ENCODE assay signal across 9 cellular contexts in the genomic region with DNA sequence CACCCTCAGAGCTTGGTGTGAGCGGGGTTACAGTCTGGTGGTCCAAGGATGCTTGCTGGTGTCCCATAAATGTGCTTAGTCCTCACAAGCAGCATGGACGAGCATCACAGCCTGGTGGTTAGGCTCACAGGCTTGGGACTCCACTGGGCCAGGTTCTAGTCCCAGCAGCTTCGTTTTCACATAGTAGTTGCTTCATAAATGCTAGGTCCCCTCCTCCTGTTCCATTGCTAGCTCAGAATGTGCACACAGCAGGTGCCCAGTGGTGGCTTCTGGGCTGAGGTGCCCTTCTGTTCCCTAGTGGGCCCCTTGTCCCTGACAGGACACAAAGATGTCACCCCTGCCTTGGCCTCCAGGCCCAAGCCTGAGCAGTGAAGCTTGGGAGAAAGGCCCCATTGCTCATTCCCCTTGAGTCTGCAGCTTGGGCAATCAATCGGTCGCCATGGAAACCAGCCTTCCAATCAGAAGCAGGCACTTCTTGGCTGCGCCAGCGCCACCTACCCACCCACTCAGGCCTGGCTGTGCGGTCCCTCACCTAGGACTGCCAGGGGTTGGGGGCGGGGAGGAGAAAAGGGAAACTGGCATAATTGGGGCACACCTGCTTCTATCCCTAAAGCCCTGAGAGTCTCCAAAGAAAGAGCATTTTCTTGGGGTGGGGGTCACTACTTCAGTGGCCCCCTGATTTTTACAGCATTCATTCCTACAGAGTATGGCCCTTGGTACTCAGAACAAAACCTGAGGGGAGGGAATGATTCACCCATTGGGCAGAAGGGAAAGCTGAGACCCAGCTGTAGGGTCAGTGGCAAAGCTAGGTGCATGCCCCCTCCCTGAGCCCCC. TPM values are rescaled to one million over a fixed set of nuclear protein-coding genes. Genes with fewer than 3 reads are reported as not detected.
DNase-seq lines count a peak whose midpoint lies in the region; ATAC-seq and TF ChIP-seq lines count a peak whose summit lies in the region.
"Had no signal": no experiment of that assay in that cellular context is flagged by ENCODE, and none has a peak within 500 bp of the region (broad histone marks: within the 10 kb centered on the region; RNA-seq: fewer than 3 reads in every experiment).

No MANE protein-coding gene starts in this region.

- POLR2A ChIA-PET in PC-3 (lab: Charles Lee; ENCODE audit: unreplicated experiment) = no interaction called here

- 0 out of 2 replicates have a peak, but pooled peaks cover 3% of the 10 kb centered on the region for H3K79me2 ChIP-seq in PC-3 (ENCODE audit: low read length)

- H3F3A ChIP-seq in PC-3 (ENCODE audit: low read length, unreplicated experiment) = no peaks in the 10 kb centered on the region

- no peaks in the 10 kb centered on the region for H4K20me1 ChIP-seq in PC-3 (ENCODE audit: low read length)

- H3K9me3 ChIP-seq in PC-3 (ENCODE audit: low read length) = no peaks in the 10 kb centered on the region

- peak overlapping the region; percentile 100 for H3K27ac ChIP-seq in PC-3 (ENCODE audit: low read length)
- no peak overlapping the region for H3K27ac ChIP-seq in brain microvascular endothelial cell
- H3K27ac ChIP-seq: SK-N-MC had no signal

- peaks cover 70% of the 10 kb centered on the region for H3K4me1 ChIP-seq in PC-3 (ENCODE audit: insufficient read depth, low read length)

- intact Hi-C loops in PC-3 (cut with micrococcal nuclease) = no loop called here

- CTCF ChIA-PET in PC-3 (lab: Charles Lee) = interaction anchor here (1.0 kb wide), 1 partner anchor 13 kb away, joined by 4 read pairs; no protein-coding TSS in a partner anchor

- H3K27me3 ChIP-seq in PC-3 (ENCODE audit: low read length) (no peaks in the 10 kb centered on the region), brain microvascular endothelial cell (replicated peaks) (peaks cover 11% of the 10 kb centered on the region)

- ATAC-seq in PC-3 (no peak), HG03175 (IDR thresholded peaks at IDR 0.05; ENCODE audit: unreplicated experiment) (no peak), left lobe of liver (no peak), GM18520 (IDR thresholded peaks at IDR 0.05; ENCODE audit: unreplicated experiment) (no peak)

- H3K36me3 ChIP-seq in PC-3 (ENCODE audit: low read depth, low read length) (no peaks in the 10 kb centered on the region), brain microvascular endothelial cell (replicated peaks) (no peaks in the 10 kb centered on the region)

- peak overlapping the region; percentile 85 for H3K9ac ChIP-seq in PC-3 (ENCODE audit: low read length)

- no peak overlapping the region for H2AFZ ChIP-seq in PC-3 (ENCODE audit: low read length)

- H3K4me3 ChIP-seq in HFF-Myc (replicated peaks; ENCODE audit: low read depth, low read length) = no peak overlapping the region
- H3K4me3 ChIP-seq in PC-3 (ENCODE audit: low read length) = no peak overlapping the region
- no peak overlapping the region for H3K4me3 ChIP-seq in brain microvascular endothelial cell (ENCODE audit: low read depth, low read length)
- H3K4me3 ChIP-seq: SK-N-MC had no signal

- TF ChIP-seq CTCF in HFF-Myc (IDR thresholded peaks at IDR 0.05; ENCODE audit: low read depth, low read length, missing control alignments) = peak; percentile 27
- 0 out of 2 replicates have a peak, but pooled peaks have one; percentile 24 for TF ChIP-seq CTCF in PC-3 (conservative IDR thresholded peaks at IDR 0.05; ENCODE audit: low read depth, low read length)
- peak; percentile 60 for TF ChIP-seq CTCF in brain microvascular endothelial cell (IDR thresholded peaks at IDR 0.05; ENCODE audit: low read depth, low read length, missing control alignments)

- DNase-seq in D341Med (ENCODE audit: low spot score) (peak; percentile 74), HFF-Myc (ENCODE audit: extremely low read depth, low read depth) (peak; percentile 74), PC-3 (peak; percentile 24), brain microvascular endothelial cell (peak; percentile 88), middle frontal gyrus (ENCODE audit: extremely low spot score, low spot score) (peak; percentile 50), left lobe of liver (ENCODE audit: low spot score) (no peak)

- peak overlapping the region; percentile 69 for H3K4me2 ChIP-seq in PC-3 (ENCODE audit: low read length)

- no peaks in the 10 kb centered on the region for H3K9me2 ChIP-seq in PC-3 (replicated peaks; ENCODE audit: low read length)

- in situ Hi-C loops in brain microvascular endothelial cell (cut with HindIII; ENCODE audit: low pct_ligation_motif_present, low sequenced_read_pairs) = no loop called here

- TSS peak; percentile 47 for BruUV-seq in PC-3 (replicated peaks; lab: Mats Ljungman, UMichigan)

RNA-seq across cellular contexts. Expression of a gene that starts 48.1 kb away (rescaled TPM):
- total RNA-seq in PC-3 (2014; rRNA removed) (1.9 and 4.6 TPM in 2 replicates), left lobe of liver (5.2 TPM)
